Comparison of ENCODE assay signal across 17 cellular contexts in genomic region chr6:64691069-64691468, GRCh38.
"Had no signal": no experiment of that assay in that cellular context is flagged by ENCODE, and none has a peak within 500 bp of the region (broad histone marks: within the 10 kb centered on the region; RNA-seq: fewer than 3 reads in every experiment).

No MANE protein-coding gene starts in this region.

- H3K36me3 ChIP-seq: lower lobe of right lung, prostate gland, sigmoid colon, stomach, tibial artery had no signal

- H3K27ac ChIP-seq: dorsolateral prefrontal cortex, lower lobe of right lung, prostate gland, sigmoid colon, stomach, testis, tibial artery had no signal

- DNase-seq: dorsolateral prefrontal cortex; effector CD4-positive, alpha-beta T cell; head of caudate nucleus; left ventricle myocardium superior; lower lobe of right lung; naive thymus-derived CD8-positive, alpha-beta T cell; nephron progenitor cell; nucleus accumbens; right cardiac atrium; sigmoid colon; stimulated activated CD4-positive, alpha-beta T cell treated with anti-CD3 and anti-CD28 coated beads, Interleukin-2, amount 100 ng/mL, for 24 hours; stimulated activated CD4-positive, alpha-beta T cell treated with anti-CD3 and anti-CD28 coated beads, Interleukin-4, amount 100 ng/mL, for 24 hours; stimulated activated naive CD4-positive, alpha-beta T cell treated with Interleukin-2 at 50 U/mL for 16 hours; stomach; testis; tibial artery had no signal

- H3K4me1 ChIP-seq: lower lobe of right lung, prostate gland, sigmoid colon, stomach, testis, tibial artery had no signal

- H3K9me3 ChIP-seq: prostate gland, testis had no signal

- H3K4me3 ChIP-seq: dorsolateral prefrontal cortex, lower lobe of right lung, prostate gland, sigmoid colon, stomach, testis, tibial artery had no signal

- H3K27me3 ChIP-seq: sigmoid colon, stomach, testis, tibial artery had no signal
